Comparison of ENCODE assay signal across 39 cellular contexts in the genomic region with DNA sequence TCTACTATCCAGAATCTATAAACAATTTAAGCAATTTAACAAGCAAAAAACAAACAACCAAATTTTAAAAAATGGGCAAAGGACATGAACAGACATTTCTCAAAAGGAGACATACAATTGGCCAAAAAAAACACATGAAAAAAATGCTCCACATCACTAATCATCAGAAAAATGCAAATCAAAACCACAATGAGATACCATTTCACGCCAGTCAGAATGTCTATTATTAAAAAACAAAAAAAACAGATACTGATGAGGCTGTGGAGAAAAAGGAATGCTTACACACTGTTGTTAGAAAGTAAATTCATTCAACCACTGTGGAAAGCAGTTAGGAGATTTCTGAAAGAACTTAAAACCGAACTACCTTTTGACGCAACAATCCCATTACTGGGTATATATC.
"Had no signal": no experiment of that assay in that cellular context is flagged by ENCODE, and none has a peak within 500 bp of the region (broad histone marks: within the 10 kb centered on the region; RNA-seq: fewer than 3 reads in every experiment).

No MANE protein-coding gene starts in this region.

- H3K36me3 ChIP-seq: ascending aorta, cardiac muscle cell had no signal

- H3K9me3 ChIP-seq: ascending aorta had no signal

- H3K36me3 Mint-ChIP-seq: activated CD8-positive, alpha-beta memory T cell treated with anti-CD3 and anti-CD28 coated beads, Interleukin-2, amount 10 ng/mL, durations not matched to agents 7 days and 5 days; activated naive CD4-positive, alpha-beta T cell treated with anti-CD3 and anti-CD28 coated beads, Interleukin-2, amount 10 ng/mL, durations not matched to agents 7 days and 5 days; activated naive CD8-positive, alpha-beta T cell; activated naive CD8-positive, alpha-beta T cell treated with anti-CD3 and anti-CD28 coated beads, Interleukin-2, amount 10 ng/mL, durations not matched to agents 7 days and 5 days; brain had no signal

- DNase-seq: activated CD4-positive, alpha-beta memory T cell treated with anti-CD3 and anti-CD28 coated beads, Interleukin-2, amount 10 ng/mL, durations not matched to agents 7 days and 5 days; activated CD4-positive, alpha-beta T cell treated with anti-CD3 and anti-CD28 coated beads for 1 hour; activated CD4-positive, alpha-beta T cell treated with anti-CD3 and anti-CD28 coated beads for 36 hours; activated CD4-positive, alpha-beta T cell treated with anti-CD3 and anti-CD28 coated beads for 48 hours; activated CD4-positive, alpha-beta T cell treated with anti-CD3 and anti-CD28 coated beads, Interleukin-2, amount 10 ng/mL, durations not matched to agents 7 days and 5 days; activated CD4-positive, alpha-beta T cell treated with anti-CD3 and anti-CD28 coated beads, Interleukin-2, amount 50 U/mL, for 48 hours; activated CD4-positive, CD25-positive, alpha-beta regulatory T cell; activated CD8-positive, alpha-beta memory T cell treated with anti-CD3 and anti-CD28 coated beads for 24 hours; activated CD8-positive, alpha-beta memory T cell treated with anti-CD3 and anti-CD28 coated beads, Interleukin-2, amount 10 ng/mL, durations not matched to agents 7 days and 5 days; activated CD8-positive, alpha-beta memory T cell treated with anti-CD3 and anti-CD28 coated beads, Interleukin-2, amount 50 U/mL, for 48 hours; activated CD8-positive, alpha-beta T cell treated with anti-CD3 and anti-CD28 coated beads, Interleukin-2, amount 10 ng/mL, durations not matched to agents 7 days and 5 days; activated effector memory CD4-positive, alpha-beta T cell treated with Interleukin-2 at 50 U/mL for 16 hours; activated gamma-delta T cell; activated naive CD4-positive, alpha-beta T cell treated with anti-CD3 and anti-CD28 coated beads, Interleukin-2, amount 10 ng/mL, durations not matched to agents 7 days and 5 days; activated naive CD4-positive, alpha-beta T cell treated with Interleukin-2 at 50 U/mL for 16 hours; activated naive CD8-positive, alpha-beta T cell treated with anti-CD3 and anti-CD28 coated beads, Interleukin-2, amount 10 ng/mL, durations not matched to agents 7 days and 5 days; activated naive CD8-positive, alpha-beta T cell treated with anti-CD3 and anti-CD28 coated beads, Interleukin-2, amount 50 U/mL, for 24 hours; activated T-cell treated with anti-CD3 and anti-CD28 coated beads, Interleukin-2, amount 50 U/mL, for 24 hours; activated T-cell treated with anti-CD3 and anti-CD28 coated beads, Interleukin-2, amount 50 U/mL, for 48 hours; amygdala; anterior cingulate cortex; caudate nucleus; cerebellar nuclear complex; T-helper 1 cell; T-helper 2 cell; T-helper 9 cell had no signal

- H3K27ac ChIP-seq: ascending aorta, cardiac muscle cell, VCaP had no signal

- H3K27me3 Mint-ChIP-seq: activated naive CD8-positive, alpha-beta T cell treated with anti-CD3 and anti-CD28 coated beads, Interleukin-2, amount 50 U/mL, for 24 hours; central memory CD8-positive, alpha-beta T cell had no signal

- H3K27ac Mint-ChIP-seq: activated CD4-positive, alpha-beta memory T cell treated with anti-CD3 and anti-CD28 coated beads, Interleukin-2, amount 10 ng/mL, durations not matched to agents 7 days and 5 days; activated CD4-positive, alpha-beta T cell treated with anti-CD3 and anti-CD28 coated beads for 36 hours; activated CD4-positive, alpha-beta T cell treated with anti-CD3 and anti-CD28 coated beads, Interleukin-2, amount 10 ng/mL, durations not matched to agents 7 days and 5 days; activated CD8-positive, alpha-beta memory T cell treated with anti-CD3 and anti-CD28 coated beads, Interleukin-2, amount 10 ng/mL, durations not matched to agents 7 days and 5 days; activated CD8-positive, alpha-beta T cell treated with anti-CD3 and anti-CD28 coated beads, Interleukin-2, amount 10 ng/mL, durations not matched to agents 7 days and 5 days; activated naive CD4-positive, alpha-beta T cell treated with anti-CD3 and anti-CD28 coated beads, Interleukin-2, amount 10 ng/mL, durations not matched to agents 7 days and 5 days; activated naive CD4-positive, alpha-beta T cell treated with anti-CD3 and anti-CD28 coated beads, Interleukin-2, amount 50 U/mL, for 24 hours; activated naive CD8-positive, alpha-beta T cell; activated naive CD8-positive, alpha-beta T cell treated with anti-CD3 and anti-CD28 coated beads, Interleukin-2, amount 10 ng/mL, durations not matched to agents 7 days and 5 days; activated naive CD8-positive, alpha-beta T cell treated with anti-CD3 and anti-CD28 coated beads, Interleukin-2, amount 50 U/mL, for 24 hours; activated T-cell treated with anti-CD3 and anti-CD28 coated beads, Interleukin-2, amount 50 U/mL, for 24 hours; activated T-helper 2 cell treated with anti-CD3 and anti-CD28 coated beads, Interferon-gamma antibody, Interleukin-2, Interleukin-4, amounts not matched to agents 10 μg/mL and 5 μg/mL and 100 μg/mL, durations not matched to agents 14 hours and 24 hours and 36 hours; brain; T-helper 1 cell treated with Interleukin-12 subunit alpha and Interleukin-12 subunit beta and Interleukin-4 antibody, amounts not matched to agents 30 μg/mL and 1 μg/mL, for 36 hours; T-helper 2 cell treated with Interferon-gamma antibody and Interleukin-4, amounts not matched to agents 5 μg/mL and 100 μg/mL, for 36 hours had no signal

- H3K27me3 ChIP-seq: ascending aorta, cardiac muscle cell had no signal

- H3K4me1 Mint-ChIP-seq: activated CD4-positive, alpha-beta T cell treated with anti-CD3 and anti-CD28 coated beads, Interleukin-2, amount 10 ng/mL, durations not matched to agents 7 days and 5 days; activated CD8-positive, alpha-beta memory T cell treated with anti-CD3 and anti-CD28 coated beads, Interleukin-2, amount 10 ng/mL, durations not matched to agents 7 days and 5 days; activated naive CD4-positive, alpha-beta T cell treated with anti-CD3 and anti-CD28 coated beads, Interleukin-2, amount 10 ng/mL, durations not matched to agents 7 days and 5 days; activated naive CD8-positive, alpha-beta T cell treated with anti-CD3 and anti-CD28 coated beads, Interleukin-2, amount 10 ng/mL, durations not matched to agents 7 days and 5 days; activated naive CD8-positive, alpha-beta T cell treated with anti-CD3 and anti-CD28 coated beads, Interleukin-2, amount 50 U/mL, for 24 hours; central memory CD8-positive, alpha-beta T cell had no signal

- FAIRE-seq: bronchial epithelial cell, TTC549 had no signal

- H3K9me3 Mint-ChIP-seq: activated CD4-positive, alpha-beta memory T cell treated with anti-CD3 and anti-CD28 coated beads, Interleukin-2, amount 10 ng/mL, durations not matched to agents 7 days and 5 days; activated CD4-positive, alpha-beta T cell treated with anti-CD3 and anti-CD28 coated beads, Interleukin-2, amount 10 ng/mL, durations not matched to agents 7 days and 5 days; activated naive CD4-positive, alpha-beta T cell treated with anti-CD3 and anti-CD28 coated beads, Interleukin-2, amount 10 ng/mL, durations not matched to agents 7 days and 5 days; activated naive CD4-positive, alpha-beta T cell treated with anti-CD3 and anti-CD28 coated beads, Interleukin-2, amount 50 U/mL, for 24 hours; activated naive CD8-positive, alpha-beta T cell treated with anti-CD3 and anti-CD28 coated beads, Interleukin-2, amount 10 ng/mL, durations not matched to agents 7 days and 5 days; activated naive CD8-positive, alpha-beta T cell treated with anti-CD3 and anti-CD28 coated beads, Interleukin-2, amount 50 U/mL, for 24 hours; activated T-helper 2 cell treated with anti-CD3 and anti-CD28 coated beads, Interferon-gamma antibody, Interleukin-2, Interleukin-4, amounts not matched to agents 10 μg/mL and 5 μg/mL and 100 μg/mL, durations not matched to agents 14 hours and 24 hours and 36 hours; T-helper 1 cell treated with Interleukin-12 subunit alpha and Interleukin-12 subunit beta and Interleukin-4 antibody, amounts not matched to agents 30 μg/mL and 1 μg/mL, for 36 hours; T-helper 2 cell treated with Interferon-gamma antibody and Interleukin-4, amounts not matched to agents 5 μg/mL and 100 μg/mL, for 36 hours had no signal

- H3K4me3 ChIP-seq: ascending aorta, cardiac muscle cell had no signal

- ATAC-seq: activated CD4-positive, alpha-beta T cell treated with anti-CD3 and anti-CD28 coated beads for 36 hours; activated CD4-positive, CD25-positive, alpha-beta regulatory T cell treated with anti-CD3 and anti-CD28 coated beads, Interleukin-2, amount 50 U/mL, for 24 hours; activated CD8-positive, alpha-beta memory T cell treated with anti-CD3 and anti-CD28 coated beads, Interleukin-2, amount 10 ng/mL, durations not matched to agents 7 days and 5 days; activated CD8-positive, alpha-beta T cell treated with anti-CD3 and anti-CD28 coated beads, Interleukin-2, amount 10 ng/mL, durations not matched to agents 7 days and 5 days; activated naive CD8-positive, alpha-beta T cell treated with anti-CD3 and anti-CD28 coated beads, Interleukin-2, amount 50 U/mL, for 24 hours had no signal

- H3K4me3 Mint-ChIP-seq: activated CD4-positive, alpha-beta memory T cell treated with anti-CD3 and anti-CD28 coated beads, Interleukin-2, amount 10 ng/mL, durations not matched to agents 7 days and 5 days; activated CD4-positive, alpha-beta T cell treated with anti-CD3 and anti-CD28 coated beads for 36 hours; activated CD4-positive, alpha-beta T cell treated with anti-CD3 and anti-CD28 coated beads, Interleukin-2, amount 10 ng/mL, durations not matched to agents 7 days and 5 days; activated CD8-positive, alpha-beta memory T cell treated with anti-CD3 and anti-CD28 coated beads, Interleukin-2, amount 10 ng/mL, durations not matched to agents 7 days and 5 days; activated CD8-positive, alpha-beta T cell treated with anti-CD3 and anti-CD28 coated beads, Interleukin-2, amount 10 ng/mL, durations not matched to agents 7 days and 5 days; activated naive CD4-positive, alpha-beta T cell treated with anti-CD3 and anti-CD28 coated beads, Interleukin-2, amount 10 ng/mL, durations not matched to agents 7 days and 5 days; activated naive CD4-positive, alpha-beta T cell treated with anti-CD3 and anti-CD28 coated beads, Interleukin-2, amount 50 U/mL, for 24 hours; activated naive CD8-positive, alpha-beta T cell; activated naive CD8-positive, alpha-beta T cell treated with anti-CD3 and anti-CD28 coated beads, Interleukin-2, amount 10 ng/mL, durations not matched to agents 7 days and 5 days; activated naive CD8-positive, alpha-beta T cell treated with anti-CD3 and anti-CD28 coated beads, Interleukin-2, amount 50 U/mL, for 24 hours; activated T-cell treated with anti-CD3 and anti-CD28 coated beads, Interleukin-2, amount 50 U/mL, for 24 hours; brain; central memory CD8-positive, alpha-beta T cell; T-helper 1 cell treated with Interleukin-12 subunit alpha and Interleukin-12 subunit beta and Interleukin-4 antibody, amounts not matched to agents 30 μg/mL and 1 μg/mL, for 36 hours; T-helper 2 cell treated with Interferon-gamma antibody and Interleukin-4, amounts not matched to agents 5 μg/mL and 100 μg/mL, for 36 hours had no signal
